In the genomic region with DNA sequence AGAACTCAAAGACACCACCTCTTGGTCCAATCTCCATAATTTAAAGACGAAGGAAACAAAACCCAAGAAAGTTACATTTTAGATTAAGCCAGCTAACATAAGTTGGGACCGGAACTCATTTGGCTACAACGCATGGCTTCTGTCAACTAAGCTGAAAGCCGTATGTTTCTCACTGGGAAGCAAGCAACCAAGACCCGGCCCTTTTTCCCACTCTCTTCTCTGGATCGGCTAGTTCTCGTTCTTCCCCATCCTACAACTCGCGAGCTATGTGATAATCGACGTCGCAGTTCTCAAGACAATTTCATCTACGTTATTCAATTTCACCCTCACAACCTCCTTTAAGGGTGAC, we compare ENCODE assay signal across 8 cellular contexts.
A peak's percentile ranks its signal among the peaks of the same experiment; 100 is the strongest.
DNase-seq lines count a peak whose midpoint lies in the region; ATAC-seq and TF ChIP-seq lines count a peak whose summit lies in the region.

No MANE protein-coding gene starts in this region.

- in situ Hi-C loops in GM13976 (cut with MboI; ENCODE audit: low sequenced_read_pairs, unreplicated experiment) = no loop called here

- no peak for TF ChIP-seq CTCF in C4-2B (conservative IDR thresholded peaks at IDR 0.05)
- no peak for TF ChIP-seq CTCF in VCaP (conservative IDR thresholded peaks at IDR 0.05)
- no peak for TF ChIP-seq CTCF in retinal pigment epithelial cell (conservative IDR thresholded peaks at IDR 0.05; ENCODE audit: low read depth, low read length)
- TF ChIP-seq CTCF in GM13976 (IDR thresholded peaks at IDR 0.05; ENCODE audit: borderline replicate concordance, control extremely low read depth, extremely low read depth, insufficient read depth, missing control alignments) = no peak

- H3K27ac ChIP-seq in C4-2B (peak overlapping the region; percentile 99), VCaP (peak overlapping the region; percentile 96)

- H3K4me3 ChIP-seq in retinal pigment epithelial cell (ENCODE audit: low read length) = peak overlapping the region; percentile 93

- ATAC-seq in HG03439 (IDR thresholded peaks at IDR 0.05; ENCODE audit: unreplicated experiment) = no peak

- DNase-seq in HCEC 1CT (peak; percentile 23), foreskin melanocyte (peak; percentile 23), retinal pigment epithelial cell (ENCODE audit: low read depth) (no peak), GM13976 (ENCODE audit: low spot score) (no peak), HK-2 (ENCODE audit: unreplicated experiment) (no peak)

Comparison
In these comparisons a context has a peak if more than half of its experiments do, and no peak if none do; other contexts are left out.
1. DNase-seq: peak in HCEC 1CT (single experiment) and foreskin melanocyte (single experiment); none in retinal pigment epithelial cell (single experiment), GM13976 (single experiment) and HK-2 (single experiment).